In genomic region chrX:42837747-42838146, GRCh38 we compare ENCODE assay signal across 18 cellular contexts. TPM values are rescaled to one million over a fixed set of nuclear protein-coding genes. Genes with fewer than 3 reads are reported as not detected.
DNase-seq lines count a peak whose midpoint lies in the region; ATAC-seq and TF ChIP-seq lines count a peak whose summit lies in the region.
"Had no signal": no experiment of that assay in that cellular context is flagged by ENCODE, and none has a peak within 500 bp of the region (broad histone marks: within the 10 kb centered on the region; RNA-seq: fewer than 3 reads in every experiment).

No MANE protein-coding gene starts in this region.

- peaks cover 14% of the 10 kb centered on the region for H3K9me3 ChIP-seq in Karpas-422 (ENCODE audit: low read length)
- H3K9me3 ChIP-seq in left lung = no peaks in the 10 kb centered on the region
- H3K9me3 ChIP-seq: mucosa of descending colon had no signal

- H3K27ac ChIP-seq in Karpas-422 (ENCODE audit: low read length) (no peak overlapping the region), left lung (no peak overlapping the region)
- H3K27ac ChIP-seq: C4-2B had no signal

- no peaks in the 10 kb centered on the region for H3K9me2 ChIP-seq in Karpas-422 (replicated peaks; ENCODE audit: insufficient read depth, low read length)

- H3K4me1 ChIP-seq in Karpas-422 (ENCODE audit: low read length) (no peaks in the 10 kb centered on the region), left lung (no peaks in the 10 kb centered on the region)

- H2AFZ ChIP-seq in Karpas-422 (ENCODE audit: low read length) = no peak overlapping the region

- DNase-seq in germinal center (ENCODE audit: low spot score) (peak; percentile 12), Karpas-422 (no peak), left lung (no peak)
- no peak for DNase-seq in stimulated activated CD4-positive, alpha-beta T cell treated with anti-CD3 and anti-CD28 coated beads, Interleukin-2, amount 100 ng/mL, for 24 hours
- DNase-seq: activated T-cell treated with anti-CD3 and anti-CD28 coated beads, Interleukin-2, amount 50 U/mL, for 4 hours; amygdala; DMS79 treated with DMSO at 0.1 percent for 48 hours; glutamatergic neuron; mucosa of descending colon; NCI-H1105; NCI-H226; occipital lobe had no signal

- H3K4me2 ChIP-seq in Karpas-422 (ENCODE audit: low read depth, low read length, poor library complexity, severe bottlenecking) = no peak overlapping the region

- H3K36me3 ChIP-seq in Karpas-422 (ENCODE audit: insufficient read depth, low read length) (no peaks in the 10 kb centered on the region), left lung (no peaks in the 10 kb centered on the region)

- intact Hi-C loops in left lung (cut with DNase I) = no loop called here

- H3K4me3 ChIP-seq in Karpas-422 (ENCODE audit: low read length) (no peak overlapping the region), left lung (no peak overlapping the region)
- H3K4me3 ChIP-seq: mucosa of descending colon had no signal

- H3K9ac ChIP-seq in Karpas-422 (ENCODE audit: low read length) = no peak overlapping the region

- no peak for TF ChIP-seq CTCF in left lung (IDR thresholded peaks at IDR 0.05)

- H3K27me3 ChIP-seq in Karpas-422 (ENCODE audit: low read length) (no peaks in the 10 kb centered on the region), left lung (no peaks in the 10 kb centered on the region)

- no peaks in the 10 kb centered on the region for H4K20me1 ChIP-seq in Karpas-422 (ENCODE audit: insufficient read depth, low read depth, low read length)

- peak; percentile 67 for ATAC-seq in GM18909 (IDR thresholded peaks at IDR 0.05; ENCODE audit: poor library complexity, unreplicated experiment)
- peak; percentile 76 for ATAC-seq in GM21529 (IDR thresholded peaks at IDR 0.05; ENCODE audit: unreplicated experiment)
- ATAC-seq in HG03175 (IDR thresholded peaks at IDR 0.05; ENCODE audit: unreplicated experiment) = peak; percentile 87
- no peak for ATAC-seq in left lung
- ATAC-seq: mucosa of descending colon had no signal

- H3K79me2 ChIP-seq in Karpas-422 (ENCODE audit: low read length) = no peaks in the 10 kb centered on the region

RNA-seq across cellular contexts. Expression of gene PPP1R2C, which starts 59.8 kb away (rescaled TPM):
- total RNA-seq in Karpas-422 (2014; rRNA removed; shearing (Covaris generic); ENCODE audit: low replicate concordance) = not detected in 2 replicates
- not detected for total RNA-seq in left lung
- total RNA-seq: activated T-cell treated with anti-CD3 and anti-CD28 coated beads, Interleukin-2, amount 50 U/mL, for 4 hours; chondrocyte; endothelial cell of umbilical vein; mucosa of descending colon; occipital lobe had no signal
